8 cellular contexts compared by ENCODE assay signal in the genomic region with DNA sequence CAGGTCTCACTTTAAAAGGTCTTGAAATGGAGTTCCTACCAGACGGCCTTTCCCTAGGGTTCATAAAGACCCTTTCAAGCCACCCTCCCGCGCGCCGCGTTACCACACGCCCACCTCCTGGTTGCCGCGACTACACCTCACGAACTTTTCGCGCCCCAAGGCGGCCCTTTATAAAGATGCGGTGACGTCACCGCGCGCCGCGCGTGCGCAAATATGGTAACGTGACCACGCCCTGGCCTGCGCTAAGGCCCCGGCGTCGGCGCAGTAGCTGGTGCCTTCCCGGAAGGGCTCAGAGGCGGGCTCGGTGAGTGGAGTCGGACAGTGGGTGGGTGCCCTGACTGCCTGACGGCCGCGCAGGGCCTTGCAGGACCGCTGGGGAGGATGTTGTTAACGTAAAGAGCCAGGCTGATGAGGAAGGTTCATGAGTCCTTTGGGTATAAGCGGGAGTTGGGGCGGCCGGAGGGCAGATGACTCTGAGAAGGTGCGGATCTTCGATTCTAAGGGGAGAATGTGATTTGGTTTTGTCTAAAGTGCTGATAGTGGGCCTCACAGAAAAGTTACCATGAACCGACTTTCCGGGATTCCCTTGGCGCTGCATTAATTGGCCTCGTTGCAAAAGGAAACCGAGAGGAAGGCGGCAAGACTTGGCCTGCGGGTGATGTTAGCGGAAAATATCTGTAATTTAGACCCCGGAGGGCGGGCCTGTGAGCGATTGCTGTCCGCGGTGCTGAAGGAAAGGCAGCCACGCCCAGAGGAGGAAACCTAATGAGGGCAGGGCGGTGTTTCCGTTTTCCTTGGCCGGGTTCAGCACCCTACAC. TPM values are rescaled to one million over a fixed set of nuclear protein-coding genes. Genes with fewer than 3 reads are reported as not detected.
A peak's percentile ranks its signal among the peaks of the same experiment; 100 is the strongest.
DNase-seq lines count a peak whose midpoint lies in the region; ATAC-seq and TF ChIP-seq lines count a peak whose summit lies in the region.

No MANE protein-coding gene starts in this region.

- peak; percentile 99 for ATAC-seq in GM18511 (IDR thresholded peaks at IDR 0.05; ENCODE audit: unreplicated experiment)
- peak; percentile 95 for ATAC-seq in HG03039 (IDR thresholded peaks at IDR 0.05; ENCODE audit: unreplicated experiment)
- no peak for ATAC-seq in HG02870 (IDR thresholded peaks at IDR 0.05; ENCODE audit: unreplicated experiment)

- H3K9ac ChIP-seq in endodermal cell (ENCODE audit: extremely low read depth, low read length, poor library complexity, severe bottlenecking) (peak overlapping the region; percentile 73), mesenchymal stem cell (ENCODE audit: low read length) (peak overlapping the region; percentile 83)

- peaks cover 9% of the 10 kb centered on the region for H3K9me3 Mint-ChIP-seq in endodermal cell

- H3K27me3 ChIP-seq in endodermal cell (ENCODE audit: control insufficient read depth, insufficient read depth, low read length, poor library complexity, severe bottlenecking) (no peaks in the 10 kb centered on the region), mesenchymal stem cell (ENCODE audit: control insufficient read depth in 1 of 2, insufficient read depth in 1 of 2, low read length in 2 of 2) (no peaks in the 10 kb centered on the region)

- H2BK5ac ChIP-seq in mesenchymal stem cell (ENCODE audit: low read depth, low read length, poor library complexity, severe bottlenecking): no peak overlapping the region

- no peak overlapping the region for H2AK5ac ChIP-seq in mesenchymal stem cell (ENCODE audit: low read length, severe bottlenecking)

- no peak overlapping the region for H4K91ac ChIP-seq in mesenchymal stem cell (ENCODE audit: low read length)

- H4K8ac ChIP-seq in mesenchymal stem cell (ENCODE audit: low read length): peak overlapping the region; percentile 27

- H3K27ac ChIP-seq in endodermal cell (ENCODE audit: low read depth, low read length): peak overlapping the region; percentile 33
- H3K27ac ChIP-seq in mesenchymal stem cell (ENCODE audit: low read length, poor library complexity, severe bottlenecking): peak overlapping the region; percentile 38

- H3K79me1 ChIP-seq in mesenchymal stem cell (replicated peaks; ENCODE audit: low read length, poor library complexity, severe bottlenecking): peaks cover 4% of the 10 kb centered on the region

- no peak for TF ChIP-seq CTCF in endodermal cell (conservative IDR thresholded peaks at IDR 0.05)

- H3K4me1 ChIP-seq in endodermal cell (ENCODE audit: control insufficient read depth, insufficient read depth, low read length): no peaks in the 10 kb centered on the region
- H3K4me1 ChIP-seq in mesenchymal stem cell (ENCODE audit: control insufficient read depth, insufficient read depth, low read depth, low read length): peaks cover 2% of the 10 kb centered on the region

- no peaks in the 10 kb centered on the region for H3K36me3 Mint-ChIP-seq in endodermal cell (ENCODE audit: low read depth)

- H3K27ac Mint-ChIP-seq in endodermal cell: peak overlapping the region; percentile 92

- H3K4me3 ChIP-seq in endodermal cell (ENCODE audit: low read length): peak overlapping the region; percentile 95
- H3K4me3 ChIP-seq in mesenchymal stem cell (ENCODE audit: insufficient read depth in 1 of 2, low read depth in 1 of 2, low read length in 2 of 2): peak overlapping the region; percentile 63 to 83

- H3K23ac ChIP-seq in mesenchymal stem cell (ENCODE audit: low read length in 2 of 2): no peak overlapping the region

- no peak overlapping the region for H2BK15ac ChIP-seq in mesenchymal stem cell (ENCODE audit: low read depth, poor library complexity, severe bottlenecking)

- peak overlapping the region; percentile 78 for H3K4me3 Mint-ChIP-seq in endodermal cell

- peak; percentile 84 for DNase-seq in NCI-H446 treated with DMSO at 0.1 percent for 48 hours (lab: John Stamatoyannopoulos, UW)
- DNase-seq in activated CD8-positive, alpha-beta memory T cell treated with anti-CD3 and anti-CD28 coated beads, Interleukin-2, amount 50 U/mL, for 24 hours (ENCODE audit: extremely low read depth): peak; percentile 36
- DNase-seq in endodermal cell: peak; percentile 96
- peak; percentile 89 for DNase-seq in mesenchymal stem cell
- peak; percentile 49 for DNase-seq in stimulated activated CD8-positive, alpha-beta memory T cell treated with anti-CD3 and anti-CD28 coated beads, Interleukin-12 subunit alpha, Interleukin-12 subunit beta, amount 100 ng/mL, for 1 hour (ENCODE audit: low read depth)

- H3K4ac ChIP-seq in mesenchymal stem cell (ENCODE audit: low read depth in 1 of 2, low read length in 2 of 2): no peak overlapping the region

- 0 to 1% methylated on average over 17 to 60 of the region's 60 CpGs for WGBS in endodermal cell (ENCODE audit: insufficient coverage in 1 of 2, insufficient read length in 1 of 2), 2 experiments
- WGBS in mesenchymal stem cell: 1% methylated on average over 58 of the region's 60 CpGs

- peak overlapping the region; percentile 75 for H2AFZ ChIP-seq in mesenchymal stem cell (ENCODE audit: low read depth, low read length)

- H2BK12ac ChIP-seq in mesenchymal stem cell (ENCODE audit: low read length in 2 of 2): no peak overlapping the region

- H3K4me2 ChIP-seq in mesenchymal stem cell (ENCODE audit: low read length, poor library complexity, severe bottlenecking): peak overlapping the region; percentile 88

- no peaks in the 10 kb centered on the region for H3K27me3 Mint-ChIP-seq in endodermal cell (ENCODE audit: insufficient read depth)

- H3K14ac ChIP-seq in mesenchymal stem cell (ENCODE audit: low read length in 2 of 2): no peak overlapping the region

- H2BK120ac ChIP-seq in mesenchymal stem cell (ENCODE audit: low read depth, low read length): no peak overlapping the region

- peaks cover 18% of the 10 kb centered on the region for H3K36me3 ChIP-seq in endodermal cell (ENCODE audit: control insufficient read depth, insufficient read depth, low read length)
- peaks cover 0 to 14% of the 10 kb centered on the region in 2 experiments for H3K36me3 ChIP-seq in mesenchymal stem cell (ENCODE audit: control insufficient read depth in 1 of 2, insufficient read depth in 2 of 2, low read depth in 1 of 2, low read length in 2 of 2)

- peak overlapping the region in 1 of 2 experiments; percentile 53 for H3K18ac ChIP-seq in mesenchymal stem cell (ENCODE audit: low read depth in 1 of 2, low read length in 2 of 2)

- H3K9me3 ChIP-seq in endodermal cell (ENCODE audit: control insufficient read depth, low read length) (peaks cover 7% of the 10 kb centered on the region), mesenchymal stem cell (ENCODE audit: control insufficient read depth, low read length) (no peaks in the 10 kb centered on the region)

- H3K4me1 Mint-ChIP-seq in endodermal cell: no peaks in the 10 kb centered on the region

RNA-seq across cellular contexts. Expression of a gene that starts 54.4 kb away (rescaled TPM):
- not detected for total RNA-seq in endodermal cell
- polyA plus RNA-seq in endodermal cell (2013, experiment 1 of 2): 3.1 TPM
- 2.6 TPM for polyA plus RNA-seq in endodermal cell (2013, experiment 2 of 2)
- not detected for polyA plus RNA-seq in mesenchymal stem cell (2013, experiment 1 of 2)
- not detected for polyA plus RNA-seq in mesenchymal stem cell (2013, experiment 2 of 2)

Comparison
In these comparisons a context has a peak if more than half of its experiments do, and no peak if none do; other contexts are left out.
1. DNase-seq: peak in every context shown above with its lines; median percentile 96 in endodermal cell; 89 in mesenchymal stem cell; 84 in NCI-H446 treated with DMSO at 0.1 percent for 48 hours; 49 in stimulated activated CD8-positive, alpha-beta memory T cell treated with anti-CD3 and anti-CD28 coated beads, Interleukin-12 subunit alpha, Interleukin-12 subunit beta, amount 100 ng/mL, for 1 hour; 36 in activated CD8-positive, alpha-beta memory T cell treated with anti-CD3 and anti-CD28 coated beads, Interleukin-2, amount 50 U/mL, for 24 hours.